23 cellular contexts compared by ENCODE assay signal in the genomic region with DNA sequence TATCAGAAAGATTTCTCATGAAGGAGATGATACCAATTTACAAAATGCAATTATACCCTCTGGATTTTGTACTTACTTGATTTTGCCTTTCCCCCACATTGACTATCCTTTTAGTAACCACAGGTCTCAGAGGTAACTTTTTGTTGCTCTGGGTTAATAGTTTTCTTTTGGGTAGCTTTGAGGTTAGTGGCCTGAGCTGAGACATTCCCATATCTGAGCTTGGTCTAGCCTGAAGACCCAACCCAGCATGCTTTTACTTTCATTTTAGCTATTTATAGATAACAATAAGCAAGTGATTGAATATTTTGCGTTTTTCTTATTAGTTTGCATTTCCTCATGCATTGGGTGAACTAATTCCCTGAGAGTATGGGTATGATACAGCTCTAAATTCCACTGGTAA. TPM values are rescaled to one million over a fixed set of nuclear protein-coding genes. Genes with fewer than 3 reads are reported as not detected.
DNase-seq lines count a peak whose midpoint lies in the region; ATAC-seq and TF ChIP-seq lines count a peak whose summit lies in the region.
"Had no signal": no experiment of that assay in that cellular context is flagged by ENCODE, and none has a peak within 500 bp of the region (broad histone marks: within the 10 kb centered on the region; RNA-seq: fewer than 3 reads in every experiment).

No MANE protein-coding gene starts in this region.

- H3K4me1 Mint-ChIP-seq in T-helper 2 cell treated with Interferon-gamma antibody and Interleukin-4, amounts not matched to agents 5 μg/mL and 100 μg/mL, for 36 hours (ENCODE audit: low read depth) = no peaks in the 10 kb centered on the region
- H3K4me1 Mint-ChIP-seq: IgD-negative memory B cell had no signal

- H3K36me3 Mint-ChIP-seq in T-helper 2 cell treated with Interferon-gamma antibody and Interleukin-4, amounts not matched to agents 5 μg/mL and 100 μg/mL, for 36 hours (ENCODE audit: low read depth) = no peaks in the 10 kb centered on the region
- H3K36me3 Mint-ChIP-seq: activated CD4-positive, alpha-beta memory T cell treated with anti-CD3 and anti-CD28 coated beads for 36 hours; IgD-negative memory B cell had no signal

- no peaks in the 10 kb centered on the region for H3K27me3 Mint-ChIP-seq in T-helper 2 cell treated with Interferon-gamma antibody and Interleukin-4, amounts not matched to agents 5 μg/mL and 100 μg/mL, for 36 hours (ENCODE audit: low read depth)
- H3K27me3 Mint-ChIP-seq: activated CD4-positive, alpha-beta memory T cell treated with anti-CD3 and anti-CD28 coated beads for 36 hours; effector memory CD8-positive, alpha-beta T cell; IgD-negative memory B cell had no signal

- H3K36me3 ChIP-seq in left lung = no peaks in the 10 kb centered on the region

- H3K9me3 ChIP-seq in left lung = no peaks in the 10 kb centered on the region

- no peak overlapping the region for H3K4me3 Mint-ChIP-seq in T-helper 2 cell treated with Interferon-gamma antibody and Interleukin-4, amounts not matched to agents 5 μg/mL and 100 μg/mL, for 36 hours
- H3K4me3 Mint-ChIP-seq: activated CD4-positive, alpha-beta memory T cell treated with anti-CD3 and anti-CD28 coated beads for 36 hours; effector memory CD8-positive, alpha-beta T cell; IgD-negative memory B cell had no signal

- H3K27ac Mint-ChIP-seq in T-helper 2 cell treated with Interferon-gamma antibody and Interleukin-4, amounts not matched to agents 5 μg/mL and 100 μg/mL, for 36 hours = no peak overlapping the region
- H3K27ac Mint-ChIP-seq: activated CD4-positive, alpha-beta memory T cell treated with anti-CD3 and anti-CD28 coated beads for 36 hours; effector memory CD8-positive, alpha-beta T cell; IgD-negative memory B cell had no signal

- no peak overlapping the region for H3K27ac ChIP-seq in left lung
- H3K27ac ChIP-seq: RWPE1 had no signal

- no peaks in the 10 kb centered on the region for H3K27me3 ChIP-seq in left lung

- DNase-seq in HT-29 (ENCODE audit: low spot score) = no peak
- DNase-seq in NCI-H1092 (lab: John Stamatoyannopoulos, UW) = no peak
- DNase-seq in T-helper 2 cell treated with Interferon-gamma antibody and Interleukin-4, amounts not matched to agents 5 μg/mL and 100 μg/mL, for 36 hours (ENCODE audit: low spot score) = no peak
- DNase-seq in left lung = no peak
- DNase-seq: activated CD4-positive, alpha-beta memory T cell treated with anti-CD3 and anti-CD28 coated beads for 36 hours; activated effector memory CD4-positive, alpha-beta T cell treated with anti-CD3 and anti-CD28 coated beads, Interleukin-2, amount 50 U/mL, for 16 hours; Calu3; effector memory CD8-positive, alpha-beta T cell; H7; NCI-H1436 treated with DMSO at 0.1 percent for 48 hours; NCI-H526 treated with DMSO at 0.1 percent for 48 hours; posterior cingulate gyrus; stimulated activated CD8-positive, alpha-beta memory T cell treated with anti-CD3 and anti-CD28 coated beads, Interleukin-4, amount 100 ng/mL, for 48 hours; T1000 had no signal

- H3K9me3 Mint-ChIP-seq in T-helper 2 cell treated with Interferon-gamma antibody and Interleukin-4, amounts not matched to agents 5 μg/mL and 100 μg/mL, for 36 hours = no peaks in the 10 kb centered on the region

- ATAC-seq in GM18499 (IDR thresholded peaks at IDR 0.05; ENCODE audit: insufficient read depth, unreplicated experiment) (peak; percentile 75), GM19438 (IDR thresholded peaks at IDR 0.05; ENCODE audit: low read depth, unreplicated experiment) (peak; percentile 96), HG02678 (IDR thresholded peaks at IDR 0.05; ENCODE audit: unreplicated experiment) (peak; percentile 85), HG03175 (IDR thresholded peaks at IDR 0.05; ENCODE audit: unreplicated experiment) (peak; percentile 82), left lung (no peak)
- ATAC-seq: effector memory CD8-positive, alpha-beta T cell had no signal

- no peaks in the 10 kb centered on the region for H3K4me1 ChIP-seq in left lung

- no peak overlapping the region for H3K4me3 ChIP-seq in left lung

- intact Hi-C loops in left lung (cut with DNase I) = no loop called here

- no peak for TF ChIP-seq CTCF in left lung (IDR thresholded peaks at IDR 0.05)

RNA-seq across cellular contexts. Expression of a gene that starts 11.7 kb away (rescaled TPM):
- total RNA-seq in HT-29 (2014; rRNA removed; shearing (Covaris generic)) = not detected in 2 replicates
- not detected for total RNA-seq in left lung
- total RNA-seq: activated CD4-positive, alpha-beta memory T cell treated with anti-CD3 and anti-CD28 coated beads for 36 hours; Calu3; frontal cortex; H7; mononuclear cell; ureter had no signal

RNA-seq across cellular contexts. Expression of a gene that starts 33.7 kb away (rescaled TPM):
- total RNA-seq in HT-29 (2014; rRNA removed; shearing (Covaris generic)) = not detected in 2 replicates
- not detected for total RNA-seq in left lung
- total RNA-seq: activated CD4-positive, alpha-beta memory T cell treated with anti-CD3 and anti-CD28 coated beads for 36 hours; Calu3; frontal cortex; H7; mononuclear cell; ureter had no signal
